Comparison of ENCODE assay signal across 8 cellular contexts in genomic region chr16:21513812-21514473, GRCh38.
DNase-seq lines count a peak whose midpoint lies in the region; ATAC-seq, FAIRE-seq and TF ChIP-seq lines count a peak whose summit lies in the region.
"Not testable (repeated sequence)": the region's sequence is repeated elsewhere in the genome, so short reads cannot be mapped to it uniquely, and the experiment has no call there.

No MANE protein-coding gene starts in this region.

- not testable (repeated sequence) for TF ChIP-seq CTCF in Caco-2 (IDR thresholded peaks at IDR 0.05; ENCODE audit: insufficient read depth in 1 of 2, low read depth in 1 of 2, low read length in 1 of 2, severe bottlenecking in 1 of 2, unreplicated experiment in 1 of 2); HFFc6 (IDR thresholded peaks at IDR 0.05); RWPE1 (conservative IDR thresholded peaks at IDR 0.05; ENCODE audit: low read depth); kidney (IDR thresholded peaks at IDR 0.05; ENCODE audit: borderline replicate concordance, extremely low read depth, insufficient read depth); thoracic aorta (IDR thresholded peaks at IDR 0.05)

- ATAC-seq in thoracic aorta (ENCODE audit: insufficient number of reproducible peaks, low FRiP score, low read depth): not testable (repeated sequence)

- peak overlapping the region; percentile 24 for H3K9ac ChIP-seq in endocrine pancreas (ENCODE audit: control insufficient read depth, insufficient read depth, low read length)
- H3K9ac ChIP-seq in kidney (ENCODE audit: low read length in 2 of 2); trophoblast cell (ENCODE audit: low read length): not testable (repeated sequence)

- H3K4ac ChIP-seq in trophoblast cell (ENCODE audit: low read depth, low read length): peak overlapping the region; percentile 99

- H3K4me1 ChIP-seq in Caco-2 (peaks cover 12% of the 10 kb centered on the region), kidney (ENCODE audit: control insufficient read depth in 1 of 2, insufficient read depth in 1 of 2, low read depth in 1 of 2, low read length in 2 of 2) (peaks cover 10 to 46% of the 10 kb centered on the region in 2 donors), trophoblast cell (ENCODE audit: control insufficient read depth in 1 of 2, insufficient read depth in 2 of 2, low read length in 2 of 2) (peaks cover 34 to 45% of the 10 kb centered on the region in 2 experiments), thoracic aorta (ENCODE audit: control insufficient read depth in 1 of 2, low read depth in 2 of 2) (peaks cover 68 to 84% of the 10 kb centered on the region in 2 donors)
- not testable (repeated sequence) for H3K4me1 ChIP-seq in endocrine pancreas (ENCODE audit: control insufficient read depth, insufficient read depth, low read length)

- not testable (repeated sequence) for H3K23ac ChIP-seq in trophoblast cell (ENCODE audit: low read length)

- H3K4me2 ChIP-seq in trophoblast cell (ENCODE audit: low read length): not testable (repeated sequence)

- not testable (repeated sequence) for H3K36me3 ChIP-seq in Caco-2 (ENCODE audit: control insufficient read depth, insufficient read depth, low read length); endocrine pancreas (ENCODE audit: control insufficient read depth, insufficient read depth, low read length); kidney (ENCODE audit: control insufficient read depth in 1 of 2, insufficient read depth in 2 of 2, low read length in 2 of 2); thoracic aorta
- peaks cover 5 to 15% of the 10 kb centered on the region in 2 experiments for H3K36me3 ChIP-seq in trophoblast cell (ENCODE audit: control insufficient read depth in 1 of 2, insufficient read depth in 2 of 2, low read length in 2 of 2)

- H3K14ac ChIP-seq in trophoblast cell (ENCODE audit: low read length): peak overlapping the region; percentile 19

- CTCF ChIA-PET in Caco-2 (lab: Charles Lee); RWPE1 (lab: Yijun Ruan, JAX): not testable (repeated sequence)

- H3K18ac ChIP-seq in trophoblast cell (ENCODE audit: low read length): peak overlapping the region; percentile 18

- intact Hi-C loops in Caco-2 (cut with micrococcal nuclease; ENCODE audit: unreplicated experiment); activated T-helper 2 cell treated with anti-CD3 and anti-CD28 coated beads, Interferon-gamma antibody, Interleukin-2, Interleukin-4, amounts not matched to agents 10 μg/mL and 5 μg/mL and 100 μg/mL, durations not matched to agents 14 hours and 24 hours and 36 hours (cut with micrococcal nuclease); kidney (cut with DNase I): not testable (repeated sequence)

- H3K27ac Mint-ChIP-seq in Caco-2 (ENCODE audit: unreplicated experiment) (peak overlapping the region; percentile 48), HFFc6 (peak overlapping the region; percentile 70)
- H3K27ac Mint-ChIP-seq in activated T-helper 2 cell treated with anti-CD3 and anti-CD28 coated beads, Interferon-gamma antibody, Interleukin-2, Interleukin-4, amounts not matched to agents 10 μg/mL and 5 μg/mL and 100 μg/mL, durations not matched to agents 14 hours and 24 hours and 36 hours: peak overlapping the region; percentile 20

- not testable (repeated sequence) for H2BK120ac ChIP-seq in trophoblast cell (ENCODE audit: insufficient read depth, low read length, poor library complexity)

- not testable (repeated sequence) for H4K91ac ChIP-seq in trophoblast cell (ENCODE audit: low read depth, low read length)

- peak overlapping the region; percentile 30 for H2BK12ac ChIP-seq in trophoblast cell (ENCODE audit: low read length)

- H3K9me3 ChIP-seq in Caco-2; endocrine pancreas (ENCODE audit: control insufficient read depth, low read length); kidney (ENCODE audit: control insufficient read depth in 1 of 2, low read length in 2 of 2); trophoblast cell (ENCODE audit: insufficient read depth, low read depth, low read length); thoracic aorta: not testable (repeated sequence)

- H3K9me3 Mint-ChIP-seq in Caco-2 (ENCODE audit: unreplicated experiment); HFFc6; activated T-helper 2 cell treated with anti-CD3 and anti-CD28 coated beads, Interferon-gamma antibody, Interleukin-2, Interleukin-4, amounts not matched to agents 10 μg/mL and 5 μg/mL and 100 μg/mL, durations not matched to agents 14 hours and 24 hours and 36 hours: not testable (repeated sequence)

- not testable (repeated sequence) for H4K8ac ChIP-seq in trophoblast cell (ENCODE audit: low read depth, low read length)

- POLR2A ChIA-PET in Caco-2 (lab: Charles Lee); RWPE1 (lab: Yijun Ruan, JAX; ENCODE audit: low non-redundant PET): not testable (repeated sequence)

- not testable (repeated sequence) for DNase-seq in Caco-2; HFFc6; RWPE1 (ENCODE audit: low spot score); activated T-helper 2 cell treated with anti-CD3 and anti-CD28 coated beads, Interferon-gamma antibody, Interleukin-2, Interleukin-4, amounts not matched to agents 10 μg/mL and 5 μg/mL and 100 μg/mL, durations not matched to agents 14 hours and 24 hours and 36 hours (ENCODE audit: low spot score); trophoblast cell; thoracic aorta (ENCODE audit: low spot score)
- peak; percentile 84 for DNase-seq in kidney

- H3K36me3 Mint-ChIP-seq in Caco-2 (ENCODE audit: insufficient read depth, unreplicated experiment) (peaks cover 92% of the 10 kb centered on the region), HFFc6 (ENCODE audit: low read depth) (peaks cover 51% of the 10 kb centered on the region)
- H3K36me3 Mint-ChIP-seq in activated T-helper 2 cell treated with anti-CD3 and anti-CD28 coated beads, Interferon-gamma antibody, Interleukin-2, Interleukin-4, amounts not matched to agents 10 μg/mL and 5 μg/mL and 100 μg/mL, durations not matched to agents 14 hours and 24 hours and 36 hours (ENCODE audit: low read depth): peaks cover 66% of the 10 kb centered on the region

- H3K4me3 Mint-ChIP-seq in Caco-2 (ENCODE audit: unreplicated experiment); activated T-helper 2 cell treated with anti-CD3 and anti-CD28 coated beads, Interferon-gamma antibody, Interleukin-2, Interleukin-4, amounts not matched to agents 10 μg/mL and 5 μg/mL and 100 μg/mL, durations not matched to agents 14 hours and 24 hours and 36 hours (ENCODE audit: low read depth): not testable (repeated sequence)
- H3K4me3 Mint-ChIP-seq in HFFc6: peak overlapping the region; percentile 53

- peak overlapping the region; percentile 32 for H2BK5ac ChIP-seq in trophoblast cell (ENCODE audit: low read depth, low read length, poor library complexity)

- H3K79me2 ChIP-seq in trophoblast cell (ENCODE audit: control insufficient read depth, insufficient read depth, low read length, poor library complexity): peaks cover 32% of the 10 kb centered on the region

- not testable (repeated sequence) for H3K27me3 Mint-ChIP-seq in Caco-2 (ENCODE audit: insufficient read depth, unreplicated experiment); activated T-helper 2 cell treated with anti-CD3 and anti-CD28 coated beads, Interferon-gamma antibody, Interleukin-2, Interleukin-4, amounts not matched to agents 10 μg/mL and 5 μg/mL and 100 μg/mL, durations not matched to agents 14 hours and 24 hours and 36 hours (ENCODE audit: low read depth)
- peaks cover 16% of the 10 kb centered on the region for H3K27me3 Mint-ChIP-seq in HFFc6 (ENCODE audit: insufficient read depth)

- H3K27ac ChIP-seq in RWPE1: peak overlapping the region; percentile 81
- peak overlapping the region; percentile 22 to 53 for H3K27ac ChIP-seq in kidney (ENCODE audit: low read depth in 2 of 2, low read length in 2 of 2)
- not testable (repeated sequence) for H3K27ac ChIP-seq in trophoblast cell (ENCODE audit: low read depth, low read length)
- H3K27ac ChIP-seq in thoracic aorta: peak overlapping the region; percentile 60 to 84

- H3K4me1 Mint-ChIP-seq in Caco-2 (ENCODE audit: low read depth, unreplicated experiment) (peaks cover 26% of the 10 kb centered on the region), HFFc6 (ENCODE audit: low read depth) (peaks cover 83% of the 10 kb centered on the region)
- peaks cover 54% of the 10 kb centered on the region for H3K4me1 Mint-ChIP-seq in activated T-helper 2 cell treated with anti-CD3 and anti-CD28 coated beads, Interferon-gamma antibody, Interleukin-2, Interleukin-4, amounts not matched to agents 10 μg/mL and 5 μg/mL and 100 μg/mL, durations not matched to agents 14 hours and 24 hours and 36 hours (ENCODE audit: low read depth)

- no CpG with 5 or more reads among the region's 18 CpGs for WGBS in trophoblast cell (ENCODE audit: extremely low coverage, insufficient coverage, insufficient read length)

- H3K27me3 ChIP-seq in Caco-2 (replicated peaks; ENCODE audit: control insufficient read depth, insufficient read depth, low read length); endocrine pancreas (ENCODE audit: control insufficient read depth, insufficient read depth, low read length); trophoblast cell (ENCODE audit: insufficient read depth, low read length); thoracic aorta (replicated peaks; ENCODE audit: insufficient read depth): not testable (repeated sequence)

- not testable (repeated sequence) for H4K12ac ChIP-seq in trophoblast cell (ENCODE audit: low read depth, low read length)

- H3K79me1 ChIP-seq in trophoblast cell (ENCODE audit: low read length): peaks cover 13% of the 10 kb centered on the region

- not testable (repeated sequence) for H2AK5ac ChIP-seq in trophoblast cell (ENCODE audit: low read length)

- H2AFZ ChIP-seq in trophoblast cell (ENCODE audit: insufficient read depth, low read length, poor library complexity): not testable (repeated sequence)

- not testable (repeated sequence) for FAIRE-seq in kidney (lab: Jason Lieb, UNC)

- BruUV-seq in Caco-2 (replicated peaks; lab: Mats Ljungman, UMichigan): not testable (repeated sequence)

- H3K4me3 ChIP-seq in Caco-2 (ENCODE audit: low read depth, low read length); endocrine pancreas (ENCODE audit: control insufficient read depth, insufficient read depth, low read length); kidney (ENCODE audit: low read length in 2 of 2); trophoblast cell (ENCODE audit: low read depth, low read length): not testable (repeated sequence)
- H3K4me3 ChIP-seq in thoracic aorta: peak overlapping the region; percentile 38

Comparison
In these comparisons a context has a peak if more than half of its experiments do, and no peak if none do; other contexts are left out.
1. H3K27ac Mint-ChIP-seq: peak in every context shown above with its lines; median percentile 70 in HFFc6; 48 in Caco-2; 20 in activated T-helper 2 cell treated with anti-CD3 and anti-CD28 coated beads, Interferon-gamma antibody, Interleukin-2, Interleukin-4, amounts not matched to agents 10 μg/mL and 5 μg/mL and 100 μg/mL, durations not matched to agents 14 hours and 24 hours and 36 hours.